In genomic region chr3:105866656-105867653, GRCh38 we compare ENCODE assay signal across 2 cellular contexts.
TF ChIP-seq lines count a peak whose summit lies in the region.

No MANE protein-coding gene starts in this region.

TF ChIP-seq in SK-N-SH, 30 proteins besides CTCF, POLR2A, EP300 and RAD21 (continued from another document):
- no peak for TF ChIP-seq USF1 (IDR thresholded peaks at IDR 0.05; ENCODE audit: borderline replicate concordance, low read depth)
- no peak for TF ChIP-seq MAX (IDR thresholded peaks at IDR 0.05; ENCODE audit: low read depth)
- TF ChIP-seq TAF1 (IDR thresholded peaks at IDR 0.05; ENCODE audit: borderline replicate concordance, low read depth, low read length) = no peak
- TF ChIP-seq ZBTB33 (IDR thresholded peaks at IDR 0.05; ENCODE audit: borderline replicate concordance, low read depth) = no peak
- no peak for TF ChIP-seq FOXJ3 (CRISPR knock-in tag; IDR thresholded peaks at IDR 0.05)
- no peak for TF ChIP-seq ELF1 (IDR thresholded peaks at IDR 0.05)
- no peak for TF ChIP-seq CHD2 (IDR thresholded peaks at IDR 0.05; ENCODE audit: low read length, partially characterized antibody)
- TF ChIP-seq POLR2AphosphoS5 (IDR thresholded peaks at IDR 0.05; ENCODE audit: low read depth, low read length) = no peak
- TF ChIP-seq RXRA (IDR thresholded peaks at IDR 0.05; ENCODE audit: borderline replicate concordance, low read depth) = no peak

TF ChIP-seq in SK-N-SH treated with all-trans-retinoic acid at 6 μM for 48 hours, 23 proteins besides CTCF, POLR2A, EP300 and RAD21 (continued from another document):
- TF ChIP-seq TSHZ2 (CRISPR knock-in tag; IDR thresholded peaks at IDR 0.05) (no peak), CSDC2 (CRISPR knock-in tag; IDR thresholded peaks at IDR 0.05) (no peak), TCF4 (CRISPR knock-in tag; IDR thresholded peaks at IDR 0.05; ENCODE audit: borderline replicate concordance) (no peak), POU6F1 (CRISPR knock-in tag; IDR thresholded peaks at IDR 0.05; ENCODE audit: borderline replicate concordance, low read depth) (no peak), PPARA (CRISPR knock-in tag; IDR thresholded peaks at IDR 0.05; ENCODE audit: borderline replicate concordance) (no peak), ARNTL (CRISPR knock-in tag; IDR thresholded peaks at IDR 0.05; ENCODE audit: borderline replicate concordance, low read depth) (no peak), GLIS3 (CRISPR knock-in tag; IDR thresholded peaks at IDR 0.05) (no peak), TOX (CRISPR knock-in tag; IDR thresholded peaks at IDR 0.05; ENCODE audit: borderline replicate concordance) (no peak), ZNF8 (CRISPR knock-in tag; IDR thresholded peaks at IDR 0.05) (no peak), ISL1 (CRISPR knock-in tag; IDR thresholded peaks at IDR 0.05) (no peak), BACH2 (CRISPR knock-in tag; IDR thresholded peaks at IDR 0.05; ENCODE audit: borderline replicate concordance) (no peak), ESRRG (CRISPR knock-in tag; IDR thresholded peaks at IDR 0.05) (no peak), RARB (CRISPR knock-in tag; IDR thresholded peaks at IDR 0.05) (no peak), CREB5 (CRISPR knock-in tag; IDR thresholded peaks at IDR 0.05; ENCODE audit: low read depth) (no peak)
